9 cellular contexts compared by ENCODE assay signal in the genomic region with DNA sequence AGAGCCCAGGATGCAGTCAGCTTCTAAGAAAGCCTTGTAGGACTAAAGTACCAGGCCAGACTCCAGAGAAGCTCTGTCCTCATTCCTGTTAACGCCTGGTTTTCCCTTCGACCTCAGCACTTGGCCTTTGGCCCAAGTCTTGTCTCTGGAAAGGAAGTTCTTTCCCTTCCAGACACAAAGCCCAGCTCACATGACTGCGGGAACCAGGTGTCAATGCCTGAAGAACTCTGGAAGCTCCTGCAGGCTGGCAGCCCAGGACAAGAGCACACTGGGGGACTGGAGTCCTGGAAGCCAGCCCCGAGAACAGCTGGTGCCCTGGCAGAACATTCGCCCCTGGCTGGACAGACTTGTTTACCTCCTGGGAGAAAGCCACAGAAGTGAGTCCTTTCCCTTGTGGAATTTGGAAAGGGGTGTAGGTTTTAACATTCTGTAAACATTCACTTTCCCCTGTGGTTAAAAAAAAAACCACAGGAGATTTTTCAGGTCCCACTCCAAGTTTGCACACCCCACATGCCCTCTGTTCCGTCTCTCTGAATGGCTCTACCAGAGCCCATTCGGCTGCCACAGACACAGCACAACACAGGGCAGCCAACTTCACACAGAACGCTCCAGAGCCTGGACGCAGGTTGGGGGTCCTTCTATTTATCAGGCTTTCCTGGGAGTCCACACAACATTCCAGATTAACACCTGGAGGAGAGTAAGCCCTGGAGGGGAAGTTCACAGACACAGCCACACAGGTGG. TPM values are rescaled to one million over a fixed set of nuclear protein-coding genes. Genes with fewer than 3 reads are reported as not detected.
DNase-seq lines count a peak whose midpoint lies in the region; ATAC-seq and TF ChIP-seq lines count a peak whose summit lies in the region.
"Had no signal": no experiment of that assay in that cellular context is flagged by ENCODE, and none has a peak within 500 bp of the region (broad histone marks: within the 10 kb centered on the region; RNA-seq: fewer than 3 reads in every experiment).

No MANE protein-coding gene starts in this region.

- DNase-seq in Daoy (ENCODE audit: low read depth) (peak; percentile 27), amygdala (lab: John Stamatoyannopoulos, UW) (peak in 49 of 56 donors; percentile 26 to 89 (median 68)), right cardiac atrium (peak; percentile 81 to 93 (median 91)), sciatic nerve (ENCODE audit: low spot score) (peak; percentile 87), GM10248 (ENCODE audit: extremely low spot score) (no peak), retina (no peak), NCI-H774 (lab: John Stamatoyannopoulos, UW) (no peak)
- DNase-seq: NCI-H2227 treated with DMSO at 0.1 percent for 48 hours had no signal

- intact Hi-C loops in right cardiac atrium (cut with DNase I) (no loop called here), sciatic nerve (cut with DNase I) (no loop called here)

- POLR2A ChIA-PET in GM10248 (lab: Yijun Ruan, JAX) = no interaction called here

- CTCF ChIA-PET in GM10248 (lab: Yijun Ruan, JAX) = interaction anchor here (1.2 to 4.8 kb wide), 2 partner anchors 24 to 44 kb away, joined by 3 to 26 read pairs; no protein-coding TSS in a partner anchor

- H3K4me1 ChIP-seq in right cardiac atrium (ENCODE audit: control insufficient read depth, insufficient read depth, low read length) = peaks cover 57% of the 10 kb centered on the region

- H3K4me3 ChIP-seq in right cardiac atrium (ENCODE audit: low read length) = no peak overlapping the region

- H3K9me3 ChIP-seq in right cardiac atrium (ENCODE audit: control insufficient read depth, low read length) = no peaks in the 10 kb centered on the region

- H3K27ac ChIP-seq in right cardiac atrium (ENCODE audit: low read length) = peak overlapping the region; percentile 99

- ATAC-seq in right cardiac atrium (peak; percentile 79 to 84), sciatic nerve (peak; percentile 83), GM19463 (IDR thresholded peaks at IDR 0.05; ENCODE audit: unreplicated experiment) (no peak)

- H3K27me3 ChIP-seq in right cardiac atrium (ENCODE audit: control insufficient read depth, insufficient read depth) = no peaks in the 10 kb centered on the region

- 16% methylated on average over 9 of the region's 9 CpGs for WGBS in right cardiac atrium

- no peak for TF ChIP-seq CTCF in GM10248 (IDR thresholded peaks at IDR 0.05; ENCODE audit: control extremely low read depth, extremely low read depth, low read depth, missing control alignments)

RNA-seq across cellular contexts. Expression of a gene that starts 18.1 kb away (rescaled TPM):
- total RNA-seq in Daoy (2014; rRNA removed; shearing (Covaris generic)) = 0.51 and 0.86 TPM in 2 replicates
- total RNA-seq in right cardiac atrium = 10 to 100 TPM; 14.8 to 61.8 (median 40.7) TPM
- 29.3 TPM for polyA plus RNA-seq in right cardiac atrium
- 27.4 TPM for total RNA-seq in sciatic nerve

RNA-seq across cellular contexts. Expression of a gene that starts 42.1 kb away (rescaled TPM):
- not detected in 2 replicates for total RNA-seq in Daoy (2014; rRNA removed; shearing (Covaris generic))
- total RNA-seq in right cardiac atrium (under 1 TPM in 1 of 4 donors, not detected in 3; 0.44 TPM), sciatic nerve (not detected)
- 0.27 TPM for polyA plus RNA-seq in right cardiac atrium

RNA-seq across cellular contexts. Expression of a gene that starts 47.3 kb away (rescaled TPM):
- 77.7 and 79.2 TPM in 2 replicates for total RNA-seq in Daoy (2014; rRNA removed; shearing (Covaris generic))
- total RNA-seq in right cardiac atrium = 10 to 100 TPM; 32.8 to 35.1 (median 34.8) TPM
- polyA plus RNA-seq in right cardiac atrium = 28.0 TPM
- total RNA-seq in sciatic nerve = 47.3 TPM

Comparison
In these comparisons a context has a peak if more than half of its experiments do, and no peak if none do; other contexts are left out.
1. DNase-seq: peak in Daoy (single experiment), amygdala (49 of 56), right cardiac atrium (3 of 3) and sciatic nerve (single experiment); none in GM10248 (single experiment), retina (single experiment) and NCI-H774 (single experiment).